ENCODE assay signal across 9 cellular contexts in genomic region chr10:103451091-103451801, GRCh38. TPM values are rescaled to one million over a fixed set of nuclear protein-coding genes. Genes with fewer than 3 reads are reported as not detected.
DNase-seq lines count a peak whose midpoint lies in the region; ATAC-seq, FAIRE-seq and TF ChIP-seq lines count a peak whose summit lies in the region.
"Had no signal": no experiment of that assay in that cellular context is flagged by ENCODE, and none has a peak within 500 bp of the region (broad histone marks: within the 10 kb centered on the region; RNA-seq: fewer than 3 reads in every experiment).

No MANE protein-coding gene starts in this region.

- H3K4me3 ChIP-seq in BE2C (ENCODE audit: low read depth, low read length): peak overlapping the region; percentile 68
- H3K4me3 ChIP-seq in stomach: peak overlapping the region; percentile 61 to 78 (median 71)

- H3K27ac ChIP-seq in VCaP (peak overlapping the region; percentile 66), stomach (peak overlapping the region; percentile 80 to 90 (median 84))
- H3K27ac ChIP-seq: KMS-11 had no signal

- TF ChIP-seq POLR2A in H54 (IDR thresholded peaks at IDR 0.05; ENCODE audit: low read depth, low read length) (0 out of 2 replicates have a peak, but pooled peaks have one; percentile 35), stomach (IDR thresholded peaks at IDR 0.05) (no peak)

- intact Hi-C loops in stomach (cut with DNase I; ENCODE audit: low total_unique reads): no loop called here

- ATAC-seq in HG03280 (IDR thresholded peaks at IDR 0.05; ENCODE audit: unreplicated experiment): no peak

- FAIRE-seq in H54 (lab: Jason Lieb, UNC): no peak

- TF ChIP-seq EP300 in stomach (IDR thresholded peaks at IDR 0.05): no peak

- 28 to 48% (median 34%) methylated on average over 6 to 14 of the region's 14 CpGs for WGBS in stomach, 5 donors

- H3K9me3 ChIP-seq in BE2C (no peaks in the 10 kb centered on the region), stomach (no peaks in the 10 kb centered on the region)

- H3K4me1 ChIP-seq in BE2C (peaks cover 7% of the 10 kb centered on the region), stomach (peaks cover 26 to 68% (median 55%) of the 10 kb centered on the region in 4 donors)

- TF ChIP-seq CTCF in BE2C (IDR thresholded peaks at IDR 0.05; ENCODE audit: low read depth, low read length) (no peak), VCaP (conservative IDR thresholded peaks at IDR 0.05) (no peak), stomach (IDR thresholded peaks at IDR 0.05) (no peak)

- DNase-seq in BE2C (peak; percentile 81), H54 (ENCODE audit: insufficient read length, low spot score) (peak; percentile 87), cerebellum (ENCODE audit: low spot score) (peak; percentile 42), medulla oblongata (ENCODE audit: extremely low spot score) (peak; percentile 51), stomach (peak; percentile 35), NCI-H2081 treated with DMSO at 0.1 percent for 48 hours (lab: John Stamatoyannopoulos, UW) (no peak)

- H3K36me3 ChIP-seq in BE2C (peaks cover 36% of the 10 kb centered on the region), stomach (peaks cover 22 to 42% (median 35%) of the 10 kb centered on the region in 4 donors)

- H3K27me3 ChIP-seq in BE2C (no peaks in the 10 kb centered on the region), stomach (peaks cover 0 to 7% (median 0%) of the 10 kb centered on the region in 3 donors)

RNA-seq across cellular contexts. Expression of gene CALHM2, which starts 0.9 kb away (rescaled TPM):
- 57.6 TPM for polyA plus RNA-seq in BE2C (2012; ENCODE audit: insufficient read depth, insufficient read length, low read depth)
- total RNA-seq in cerebellum (4.9 TPM), stomach (10 to 100 TPM in 2 of 5 donors, 1 to 10 TPM in 3; 1.8 to 30.1 (median 6.4) TPM)
- 10 to 100 TPM in 2 of 3 donors, 1 to 10 TPM in 1; 7.4 to 13.3 (median 12.7) TPM for polyA plus RNA-seq in stomach

RNA-seq across cellular contexts. Expression of gene CALHM1, which starts 7.5 kb away (rescaled TPM):
- 0.19 TPM for polyA plus RNA-seq in BE2C (2012; ENCODE audit: insufficient read depth, insufficient read length, low read depth)
- total RNA-seq in cerebellum (not detected), stomach (not detected)
- polyA plus RNA-seq in stomach: not detected

RNA-seq across cellular contexts. Expression of gene CALHM3, which starts 27.8 kb away (rescaled TPM):
- not detected for polyA plus RNA-seq in BE2C (2012; ENCODE audit: insufficient read depth, insufficient read length, low read depth)
- total RNA-seq in cerebellum (not detected), stomach (not detected)
- not detected for polyA plus RNA-seq in stomach

RNA-seq across cellular contexts. Expression of gene NEURL1, which starts 42.3 kb away (rescaled TPM):
- 10.0 TPM for polyA plus RNA-seq in BE2C (2012; ENCODE audit: insufficient read depth, insufficient read length, low read depth)
- total RNA-seq in cerebellum (16.8 TPM), stomach (100 to 1,000 TPM in 1 of 5 donors, 1 to 10 TPM in 3, under 1 TPM in 1; 0.89 to 136 (median 3.3) TPM)
- polyA plus RNA-seq in stomach: 1 to 10 TPM; 1.2 to 9.5 (median 2.7) TPM

RNA-seq across cellular contexts. Expression of gene PDCD11, which starts 54.8 kb away (rescaled TPM):
- polyA plus RNA-seq in BE2C (2012; ENCODE audit: insufficient read depth, insufficient read length, low read depth): 73.4 TPM
- total RNA-seq in cerebellum: 22.3 TPM
- 10 to 100 TPM in 4 of 5 donors, 1 to 10 TPM in 1; 2.3 to 28.0 (median 17.9) TPM for total RNA-seq in stomach
- 10 to 100 TPM in 2 of 3 donors, 1 to 10 TPM in 1; 9.5 to 11.7 (median 10.5) TPM for polyA plus RNA-seq in stomach
